ENCODE assay signal across 30 cellular contexts in genomic region chr6:129633529-129633928, GRCh38.
"Had no signal": no experiment of that assay in that cellular context is flagged by ENCODE, and none has a peak within 500 bp of the region (broad histone marks: within the 10 kb centered on the region; RNA-seq: fewer than 3 reads in every experiment).

No MANE protein-coding gene starts in this region.

- H3K9ac ChIP-seq: SK-N-SH had no signal

- H3K27ac ChIP-seq: Peyer's patch, SJSA1 had no signal

- H3K9me3 ChIP-seq: Peyer's patch, SJSA1, SK-N-SH had no signal

- H3K27me3 ChIP-seq: Peyer's patch, SJSA1 had no signal

- H3K4me2 ChIP-seq: SK-N-SH had no signal

- H3K9me2 ChIP-seq: SK-N-SH had no signal

- H3K4me3 ChIP-seq: Peyer's patch, SJSA1 had no signal

- DNase-seq: Karpas-422, MM.1S, MV-4-11, NCI-H1092, NCI-H1105, NCI-H1436, NCI-H146, NCI-H1694, NCI-H187, NCI-H1930, NCI-H2029 treated with DMSO at 0.1 percent for 48 hours, NCI-H2081 treated with DMSO at 0.1 percent for 48 hours, NCI-H2107, NCI-H2171, NCI-H226, NCI-H446 treated with DMSO at 0.1 percent for 48 hours, NCI-H510A, NCI-H524, NCI-H526, NCI-H69, NCI-H748 treated with DMSO at 0.1 percent for 48 hours, NCI-H82, Peyer's patch, Right ventricle myocardium superior, RPMI8226, SHP77 treated with DMSO at 0.1 percent for 48 hours, SK-N-SH, SW 1271, T-helper 1 cell had no signal
